Comparison of ENCODE assay signal across 1 cellular context in genomic region chr19:3819989-3820388, GRCh38.
TF ChIP-seq lines count a peak whose summit lies in the region.

No MANE protein-coding gene starts in this region.

TF ChIP-seq in HepG2, 621 proteins besides CTCF, POLR2A, EP300 and RAD21:
- no peak for TF ChIP-seq RBFOX2 (IDR thresholded peaks at IDR 0.05; ENCODE audit: low read depth, low read length)
- TF ChIP-seq CREBL2 (CRISPR knock-in tag; IDR thresholded peaks at IDR 0.05; ENCODE audit: borderline replicate concordance): no peak
- no peak for TF ChIP-seq PHF8 (CRISPR knock-in tag; IDR thresholded peaks at IDR 0.05)
- TF ChIP-seq ZNF350 (CRISPR knock-in tag; IDR thresholded peaks at IDR 0.05; ENCODE audit: borderline replicate concordance, low read depth): no peak
- no peak for TF ChIP-seq REL (CRISPR knock-in tag; conservative IDR thresholded peaks at IDR 0.05)
- no peak for TF ChIP-seq ZNF329 (CRISPR knock-in tag; IDR thresholded peaks at IDR 0.05; ENCODE audit: low read depth)
- TF ChIP-seq ZFYVE20 (CRISPR knock-in tag; IDR thresholded peaks at IDR 0.05; ENCODE audit: borderline replicate concordance, low read depth): no peak
- TF ChIP-seq PHB2 (IDR thresholded peaks at IDR 0.05; ENCODE audit: partially characterized antibody): no peak
- TF ChIP-seq ZNF460 (CRISPR knock-in tag; IDR thresholded peaks at IDR 0.05; ENCODE audit: borderline replicate concordance): no peak
TF ChIP-seq in HepG2: peak in this region for 0.
